In the genomic region with DNA sequence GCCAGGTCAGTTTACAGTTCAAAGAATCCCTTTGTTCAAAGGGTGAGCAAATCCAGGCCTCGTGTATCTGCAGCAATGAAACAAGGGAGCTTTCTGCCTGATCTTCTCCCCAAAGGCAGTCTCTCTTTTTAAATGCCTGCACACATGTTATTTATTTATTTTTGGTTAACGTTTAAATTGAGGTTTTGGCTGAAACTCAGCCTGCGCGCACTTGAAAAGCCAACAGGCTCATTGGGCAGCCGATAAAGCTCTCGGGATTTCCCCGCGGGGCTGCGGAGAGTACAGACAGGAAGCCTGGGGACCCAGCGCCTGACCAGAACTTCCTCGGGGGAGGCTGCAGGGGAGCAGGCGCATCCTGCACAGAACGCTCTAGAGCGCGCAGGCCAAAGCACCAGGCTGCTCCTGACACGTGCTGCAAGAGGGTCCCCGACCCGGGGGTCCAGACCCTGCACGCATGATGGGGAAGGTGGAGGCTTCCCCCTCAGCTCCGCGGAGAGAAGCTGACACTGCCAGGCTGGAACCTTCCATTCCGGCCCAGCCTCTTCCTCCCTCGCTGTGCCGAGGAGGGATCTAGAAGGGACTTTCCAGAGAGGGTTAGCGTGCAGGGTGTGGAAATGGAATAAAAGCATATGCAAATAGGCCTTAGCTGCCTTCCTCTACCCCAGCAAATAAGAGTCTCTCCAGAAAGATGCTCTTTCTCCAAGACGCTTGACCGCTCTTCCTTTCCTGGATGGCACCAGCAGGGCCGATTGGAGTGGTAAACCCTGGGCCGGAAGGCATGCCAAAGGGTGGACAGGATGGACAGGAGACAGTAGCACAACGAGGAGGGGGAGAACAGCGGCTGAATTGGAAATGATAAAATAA, we compare ENCODE assay signal across 1 cellular context.
TF ChIP-seq lines count a peak whose summit lies in the region.

No MANE protein-coding gene starts in this region.

TF ChIP-seq in GM12878, 131 proteins besides CTCF, POLR2A, EP300 and RAD21 (continued from another document and continues in another):
- TF ChIP-seq, protein P1, sequence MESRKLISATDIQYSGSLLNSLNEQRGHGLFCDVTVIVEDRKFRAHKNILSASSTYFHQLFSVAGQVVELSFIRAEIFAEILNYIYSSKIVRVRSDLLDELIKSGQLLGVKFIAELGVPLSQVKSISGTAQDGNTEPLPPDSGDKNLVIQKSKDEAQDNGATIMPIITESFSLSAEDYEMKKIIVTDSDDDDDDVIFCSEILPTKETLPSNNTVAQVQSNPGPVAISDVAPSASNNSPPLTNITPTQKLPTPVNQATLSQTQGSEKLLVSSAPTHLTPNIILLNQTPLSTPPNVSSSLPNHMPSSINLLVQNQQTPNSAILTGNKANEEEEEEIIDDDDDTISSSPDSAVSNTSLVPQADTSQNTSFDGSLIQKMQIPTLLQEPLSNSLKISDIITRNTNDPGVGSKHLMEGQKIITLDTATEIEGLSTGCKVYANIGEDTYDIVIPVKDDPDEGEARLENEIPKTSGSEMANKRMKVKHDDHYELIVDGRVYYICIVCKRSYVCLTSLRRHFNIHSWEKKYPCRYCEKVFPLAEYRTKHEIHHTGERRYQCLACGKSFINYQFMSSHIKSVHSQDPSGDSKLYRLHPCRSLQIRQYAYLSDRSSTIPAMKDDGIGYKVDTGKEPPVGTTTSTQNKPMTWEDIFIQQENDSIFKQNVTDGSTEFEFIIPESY (IDR thresholded peaks at IDR 0.05) = no peak
- TF ChIP-seq CEBPB (IDR thresholded peaks at IDR 0.05; ENCODE audit: borderline replicate concordance in 1 of 2, low read depth in 2 of 2, low read length in 2 of 2) (no peak; a peak in 1 of 4 replicates), TCF3 (IDR thresholded peaks at IDR 0.05; ENCODE audit: borderline replicate concordance, insufficient read depth, low read depth, low read length) (peak; percentile 69; the same call in 1 of the 2 replicates), GATAD2B (conservative IDR thresholded peaks at IDR 0.05; ENCODE audit: low read depth) (peak; percentile 92), ATF7 (IDR thresholded peaks at IDR 0.05; ENCODE audit: low read depth) (peak; percentile 75), TAF1 (IDR thresholded peaks at IDR 0.05; ENCODE audit: borderline replicate concordance, low read depth, low read length) (peak; percentile 91), DPF2 (IDR thresholded peaks at IDR 0.05) (peak; percentile 98), BHLHE40 (IDR thresholded peaks at IDR 0.05; ENCODE audit: borderline replicate concordance in 1 of 2, low read depth in 2 of 2, low read length in 1 of 2) (peak; percentile 89 to 97), SMAD1 (IDR thresholded peaks at IDR 0.05; ENCODE audit: low read depth, partially characterized antibody) (peak; percentile 98), EZH2 (IDR thresholded peaks at IDR 0.05; ENCODE audit: borderline replicate concordance, control insufficient read depth, low read depth, low read length) (no peak), RELA (IDR thresholded peaks at IDR 0.05; ENCODE audit: borderline replicate concordance, partially characterized antibody) (peak; percentile 99), ZNF384 (IDR thresholded peaks at IDR 0.05; ENCODE audit: borderline replicate concordance, low read depth, low read length) (no peak), NR2C1 (IDR thresholded peaks at IDR 0.05) (no peak), SUZ12 (IDR thresholded peaks at IDR 0.05; ENCODE audit: unreplicated experiment) (no peak), SP1 (IDR thresholded peaks at IDR 0.05; ENCODE audit: low read depth, low read length) (peak; percentile 83), PAX5 (IDR thresholded peaks at IDR 0.05; ENCODE audit: borderline replicate concordance, low read depth, low read length) (peak; percentile 83), CHD2 (IDR thresholded peaks at IDR 0.05; ENCODE audit: borderline replicate concordance, low read depth, low read length) (peak; percentile 19; the same call in 1 of the 2 replicates), ZNF274 (IDR thresholded peaks at IDR 0.05; ENCODE audit: insufficient read depth, insufficient read length) (no peak), IKZF2 (IDR thresholded peaks at IDR 0.05) (peak; percentile 99), SREBF2 (IDR thresholded peaks at IDR 0.05; ENCODE audit: low read length) (no peak), TBL1XR1 (IDR thresholded peaks at IDR 0.05; ENCODE audit: low read depth, low read length) (peak; percentile 84), RBBP5 (conservative IDR thresholded peaks at IDR 0.05) (no peak), GABPA (IDR thresholded peaks at IDR 0.05; ENCODE audit: low read depth) (peak; percentile 69), CBX5 (IDR thresholded peaks at IDR 0.05; ENCODE audit: low read depth) (peak; percentile 69), RUNX3 (IDR thresholded peaks at IDR 0.05; ENCODE audit: low read length) (peak; percentile 93), SUPT20H (IDR thresholded peaks at IDR 0.05; ENCODE audit: borderline replicate concordance, control insufficient read depth, low read depth, low read length) (no peak), NR2C2 (IDR thresholded peaks at IDR 0.05; ENCODE audit: borderline replicate concordance, control insufficient read depth, insufficient read length, low read depth) (no peak), RFX5 (IDR thresholded peaks at IDR 0.05; ENCODE audit: low read depth, low read length) (no peak), MEF2A (IDR thresholded peaks at IDR 0.05; ENCODE audit: insufficient read depth, low read depth, low read length) (peak; percentile 94), POLR2AphosphoS5 (IDR thresholded peaks at IDR 0.05; ENCODE audit: low read length) (peak; percentile 99)
- TF ChIP-seq, protein P2, sequence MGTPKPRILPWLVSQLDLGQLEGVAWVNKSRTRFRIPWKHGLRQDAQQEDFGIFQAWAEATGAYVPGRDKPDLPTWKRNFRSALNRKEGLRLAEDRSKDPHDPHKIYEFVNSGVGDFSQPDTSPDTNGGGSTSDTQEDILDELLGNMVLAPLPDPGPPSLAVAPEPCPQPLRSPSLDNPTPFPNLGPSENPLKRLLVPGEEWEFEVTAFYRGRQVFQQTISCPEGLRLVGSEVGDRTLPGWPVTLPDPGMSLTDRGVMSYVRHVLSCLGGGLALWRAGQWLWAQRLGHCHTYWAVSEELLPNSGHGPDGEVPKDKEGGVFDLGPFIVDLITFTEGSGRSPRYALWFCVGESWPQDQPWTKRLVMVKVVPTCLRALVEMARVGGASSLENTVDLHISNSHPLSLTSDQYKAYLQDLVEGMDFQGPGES (IDR thresholded peaks at IDR 0.05) = no peak
- TF ChIP-seq, protein P3, sequence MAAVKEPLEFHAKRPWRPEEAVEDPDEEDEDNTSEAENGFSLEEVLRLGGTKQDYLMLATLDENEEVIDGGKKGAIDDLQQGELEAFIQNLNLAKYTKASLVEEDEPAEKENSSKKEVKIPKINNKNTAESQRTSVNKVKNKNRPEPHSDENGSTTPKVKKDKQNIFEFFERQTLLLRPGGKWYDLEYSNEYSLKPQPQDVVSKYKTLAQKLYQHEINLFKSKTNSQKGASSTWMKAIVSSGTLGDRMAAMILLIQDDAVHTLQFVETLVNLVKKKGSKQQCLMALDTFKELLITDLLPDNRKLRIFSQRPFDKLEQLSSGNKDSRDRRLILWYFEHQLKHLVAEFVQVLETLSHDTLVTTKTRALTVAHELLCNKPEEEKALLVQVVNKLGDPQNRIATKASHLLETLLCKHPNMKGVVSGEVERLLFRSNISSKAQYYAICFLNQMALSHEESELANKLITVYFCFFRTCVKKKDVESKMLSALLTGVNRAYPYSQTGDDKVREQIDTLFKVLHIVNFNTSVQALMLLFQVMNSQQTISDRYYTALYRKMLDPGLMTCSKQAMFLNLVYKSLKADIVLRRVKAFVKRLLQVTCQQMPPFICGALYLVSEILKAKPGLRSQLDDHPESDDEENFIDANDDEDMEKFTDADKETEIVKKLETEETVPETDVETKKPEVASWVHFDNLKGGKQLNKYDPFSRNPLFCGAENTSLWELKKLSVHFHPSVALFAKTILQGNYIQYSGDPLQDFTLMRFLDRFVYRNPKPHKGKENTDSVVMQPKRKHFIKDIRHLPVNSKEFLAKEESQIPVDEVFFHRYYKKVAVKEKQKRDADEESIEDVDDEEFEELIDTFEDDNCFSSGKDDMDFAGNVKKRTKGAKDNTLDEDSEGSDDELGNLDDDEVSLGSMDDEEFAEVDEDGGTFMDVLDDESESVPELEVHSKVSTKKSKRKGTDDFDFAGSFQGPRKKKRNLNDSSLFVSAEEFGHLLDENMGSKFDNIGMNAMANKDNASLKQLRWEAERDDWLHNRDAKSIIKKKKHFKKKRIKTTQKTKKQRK (IDR thresholded peaks at IDR 0.05; ENCODE audit: low read depth, low read length) = no peak
- TF ChIP-seq, protein P4, sequence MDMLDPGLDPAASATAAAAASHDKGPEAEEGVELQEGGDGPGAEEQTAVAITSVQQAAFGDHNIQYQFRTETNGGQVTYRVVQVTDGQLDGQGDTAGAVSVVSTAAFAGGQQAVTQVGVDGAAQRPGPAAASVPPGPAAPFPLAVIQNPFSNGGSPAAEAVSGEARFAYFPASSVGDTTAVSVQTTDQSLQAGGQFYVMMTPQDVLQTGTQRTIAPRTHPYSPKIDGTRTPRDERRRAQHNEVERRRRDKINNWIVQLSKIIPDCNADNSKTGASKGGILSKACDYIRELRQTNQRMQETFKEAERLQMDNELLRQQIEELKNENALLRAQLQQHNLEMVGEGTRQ (IDR thresholded peaks at IDR 0.05; ENCODE audit: borderline replicate concordance, low read depth, low read length) = no peak
- TF ChIP-seq, protein P5, sequence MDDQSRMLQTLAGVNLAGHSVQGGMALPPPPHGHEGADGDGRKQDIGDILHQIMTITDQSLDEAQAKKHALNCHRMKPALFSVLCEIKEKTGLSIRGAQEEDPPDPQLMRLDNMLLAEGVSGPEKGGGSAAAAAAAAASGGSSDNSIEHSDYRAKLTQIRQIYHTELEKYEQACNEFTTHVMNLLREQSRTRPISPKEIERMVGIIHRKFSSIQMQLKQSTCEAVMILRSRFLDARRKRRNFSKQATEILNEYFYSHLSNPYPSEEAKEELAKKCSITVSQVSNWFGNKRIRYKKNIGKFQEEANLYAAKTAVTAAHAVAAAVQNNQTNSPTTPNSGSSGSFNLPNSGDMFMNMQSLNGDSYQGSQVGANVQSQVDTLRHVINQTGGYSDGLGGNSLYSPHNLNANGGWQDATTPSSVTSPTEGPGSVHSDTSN (IDR thresholded peaks at IDR 0.05; ENCODE audit: insufficient replicate concordance, low read depth, low read length) = no peak
- TF ChIP-seq, protein P6, sequence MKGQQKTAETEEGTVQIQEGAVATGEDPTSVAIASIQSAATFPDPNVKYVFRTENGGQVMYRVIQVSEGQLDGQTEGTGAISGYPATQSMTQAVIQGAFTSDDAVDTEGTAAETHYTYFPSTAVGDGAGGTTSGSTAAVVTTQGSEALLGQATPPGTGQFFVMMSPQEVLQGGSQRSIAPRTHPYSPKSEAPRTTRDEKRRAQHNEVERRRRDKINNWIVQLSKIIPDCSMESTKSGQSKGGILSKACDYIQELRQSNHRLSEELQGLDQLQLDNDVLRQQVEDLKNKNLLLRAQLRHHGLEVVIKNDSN (IDR thresholded peaks at IDR 0.05; ENCODE audit: borderline replicate concordance, extremely low read length, insufficient read depth, low read depth, low read length) = peak; percentile 18
- TF ChIP-seq, protein P7, sequence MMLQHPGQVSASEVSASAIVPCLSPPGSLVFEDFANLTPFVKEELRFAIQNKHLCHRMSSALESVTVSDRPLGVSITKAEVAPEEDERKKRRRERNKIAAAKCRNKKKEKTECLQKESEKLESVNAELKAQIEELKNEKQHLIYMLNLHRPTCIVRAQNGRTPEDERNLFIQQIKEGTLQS (IDR thresholded peaks at IDR 0.05; ENCODE audit: borderline replicate concordance, extremely low read depth, low read depth, low read length) = no peak
- TF ChIP-seq, protein P8, sequence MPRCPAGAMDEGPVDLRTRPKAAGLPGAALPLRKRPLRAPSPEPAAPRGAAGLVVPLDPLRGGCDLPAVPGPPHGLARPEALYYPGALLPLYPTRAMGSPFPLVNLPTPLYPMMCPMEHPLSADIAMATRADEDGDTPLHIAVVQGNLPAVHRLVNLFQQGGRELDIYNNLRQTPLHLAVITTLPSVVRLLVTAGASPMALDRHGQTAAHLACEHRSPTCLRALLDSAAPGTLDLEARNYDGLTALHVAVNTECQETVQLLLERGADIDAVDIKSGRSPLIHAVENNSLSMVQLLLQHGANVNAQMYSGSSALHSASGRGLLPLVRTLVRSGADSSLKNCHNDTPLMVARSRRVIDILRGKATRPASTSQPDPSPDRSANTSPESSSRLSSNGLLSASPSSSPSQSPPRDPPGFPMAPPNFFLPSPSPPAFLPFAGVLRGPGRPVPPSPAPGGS (IDR thresholded peaks at IDR 0.05; ENCODE audit: borderline replicate concordance, insufficient read depth, low read depth, low read length, poor library complexity, severe bottlenecking) = peak; percentile 97
- TF ChIP-seq, protein P9, sequence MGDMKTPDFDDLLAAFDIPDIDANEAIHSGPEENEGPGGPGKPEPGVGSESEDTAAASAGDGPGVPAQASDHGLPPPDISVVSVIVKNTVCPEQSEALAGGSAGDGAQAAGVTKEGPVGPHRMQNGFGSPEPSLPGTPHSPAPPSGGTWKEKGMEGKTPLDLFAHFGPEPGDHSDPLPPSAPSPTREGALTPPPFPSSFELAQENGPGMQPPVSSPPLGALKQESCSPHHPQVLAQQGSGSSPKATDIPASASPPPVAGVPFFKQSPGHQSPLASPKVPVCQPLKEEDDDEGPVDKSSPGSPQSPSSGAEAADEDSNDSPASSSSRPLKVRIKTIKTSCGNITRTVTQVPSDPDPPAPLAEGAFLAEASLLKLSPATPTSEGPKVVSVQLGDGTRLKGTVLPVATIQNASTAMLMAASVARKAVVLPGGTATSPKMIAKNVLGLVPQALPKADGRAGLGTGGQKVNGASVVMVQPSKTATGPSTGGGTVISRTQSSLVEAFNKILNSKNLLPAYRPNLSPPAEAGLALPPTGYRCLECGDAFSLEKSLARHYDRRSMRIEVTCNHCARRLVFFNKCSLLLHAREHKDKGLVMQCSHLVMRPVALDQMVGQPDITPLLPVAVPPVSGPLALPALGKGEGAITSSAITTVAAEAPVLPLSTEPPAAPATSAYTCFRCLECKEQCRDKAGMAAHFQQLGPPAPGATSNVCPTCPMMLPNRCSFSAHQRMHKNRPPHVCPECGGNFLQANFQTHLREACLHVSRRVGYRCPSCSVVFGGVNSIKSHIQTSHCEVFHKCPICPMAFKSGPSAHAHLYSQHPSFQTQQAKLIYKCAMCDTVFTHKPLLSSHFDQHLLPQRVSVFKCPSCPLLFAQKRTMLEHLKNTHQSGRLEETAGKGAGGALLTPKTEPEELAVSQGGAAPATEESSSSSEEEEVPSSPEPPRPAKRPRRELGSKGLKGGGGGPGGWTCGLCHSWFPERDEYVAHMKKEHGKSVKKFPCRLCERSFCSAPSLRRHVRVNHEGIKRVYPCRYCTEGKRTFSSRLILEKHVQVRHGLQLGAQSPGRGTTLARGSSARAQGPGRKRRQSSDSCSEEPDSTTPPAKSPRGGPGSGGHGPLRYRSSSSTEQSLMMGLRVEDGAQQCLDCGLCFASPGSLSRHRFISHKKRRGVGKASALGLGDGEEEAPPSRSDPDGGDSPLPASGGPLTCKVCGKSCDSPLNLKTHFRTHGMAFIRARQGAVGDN (IDR thresholded peaks at IDR 0.05) = peak; percentile 90
- TF ChIP-seq, protein P10, sequence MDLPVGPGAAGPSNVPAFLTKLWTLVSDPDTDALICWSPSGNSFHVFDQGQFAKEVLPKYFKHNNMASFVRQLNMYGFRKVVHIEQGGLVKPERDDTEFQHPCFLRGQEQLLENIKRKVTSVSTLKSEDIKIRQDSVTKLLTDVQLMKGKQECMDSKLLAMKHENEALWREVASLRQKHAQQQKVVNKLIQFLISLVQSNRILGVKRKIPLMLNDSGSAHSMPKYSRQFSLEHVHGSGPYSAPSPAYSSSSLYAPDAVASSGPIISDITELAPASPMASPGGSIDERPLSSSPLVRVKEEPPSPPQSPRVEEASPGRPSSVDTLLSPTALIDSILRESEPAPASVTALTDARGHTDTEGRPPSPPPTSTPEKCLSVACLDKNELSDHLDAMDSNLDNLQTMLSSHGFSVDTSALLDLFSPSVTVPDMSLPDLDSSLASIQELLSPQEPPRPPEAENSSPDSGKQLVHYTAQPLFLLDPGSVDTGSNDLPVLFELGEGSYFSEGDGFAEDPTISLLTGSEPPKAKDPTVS (IDR thresholded peaks at IDR 0.05; ENCODE audit: low read depth, low read length) = peak; percentile 48; the same call in 1 of the 2 replicates
